ENCODE assay signal across 1 cellular context in genomic region chr21:29670228-29670627, GRCh38.
TF ChIP-seq lines count a peak whose summit lies in the region.

No MANE protein-coding gene starts in this region.

TF ChIP-seq in K562, 482 proteins besides CTCF, POLR2A, EP300 and RAD21 (continues in another document):
- no peak for TF ChIP-seq ZNF12 (CRISPR knock-in tag; IDR thresholded peaks at IDR 0.05)
- TF ChIP-seq NCOA4 (IDR thresholded peaks at IDR 0.05; ENCODE audit: partially characterized antibody), result no peak
- TF ChIP-seq THRA (IDR thresholded peaks at IDR 0.05), result no peak
- no peak for TF ChIP-seq CBX3 (IDR thresholded peaks at IDR 0.05; ENCODE audit: borderline replicate concordance in 1 of 2, low read length in 2 of 2)
- no peak for TF ChIP-seq RB1 (IDR thresholded peaks at IDR 0.05; ENCODE audit: low read depth)
- no peak for TF ChIP-seq MGA (IDR thresholded peaks at IDR 0.05)
- TF ChIP-seq MXD1 (CRISPR knock-in tag; IDR thresholded peaks at IDR 0.05; ENCODE audit: borderline replicate concordance, poor library complexity, severe bottlenecking), result no peak
- TF ChIP-seq TCFL5 (CRISPR knock-in tag; conservative IDR thresholded peaks at IDR 0.05), result no peak
- TF ChIP-seq TAF15 (IDR thresholded peaks at IDR 0.05; ENCODE audit: low read depth, low read length), result no peak
- no peak for TF ChIP-seq DEAF1 (CRISPR knock-in tag; IDR thresholded peaks at IDR 0.05)
- TF ChIP-seq FOXA1 (IDR thresholded peaks at IDR 0.05; ENCODE audit: borderline replicate concordance), result no peak
- TF ChIP-seq CHD2 (IDR thresholded peaks at IDR 0.05; ENCODE audit: low read depth, low read length), result no peak
- peak; percentile 69 for TF ChIP-seq ATF3 (IDR thresholded peaks at IDR 0.05)
- TF ChIP-seq ATF3 (CRISPR knock-in tag; conservative IDR thresholded peaks at IDR 0.05), result no peak
- TF ChIP-seq NR0B1 (IDR thresholded peaks at IDR 0.05; ENCODE audit: partially characterized antibody), result no peak
- no peak for TF ChIP-seq PTTG1 (tag; IDR thresholded peaks at IDR 0.05; ENCODE audit: low read depth)
- TF ChIP-seq JUND (IDR thresholded peaks at IDR 0.05; ENCODE audit: borderline replicate concordance, low read depth, low read length), result 0 out of 2 replicates have a peak, but pooled peaks have one; percentile 12
- TF ChIP-seq JUND (tag; IDR thresholded peaks at IDR 0.05; ENCODE audit: borderline replicate concordance, low read depth, low read length), result 0 out of 3 replicates have a peak, but pooled peaks have one; percentile 28
- peak; percentile 61; the same call in 1 of the 2 replicates for TF ChIP-seq ZNF589 (CRISPR knock-in tag; IDR thresholded peaks at IDR 0.05; ENCODE audit: low read depth)
- TF ChIP-seq PHB2 (IDR thresholded peaks at IDR 0.05; ENCODE audit: low read depth), result no peak
- TF ChIP-seq GABPB1 (CRISPR knock-in tag; IDR thresholded peaks at IDR 0.05), result no peak
- TF ChIP-seq ZNF121 (CRISPR knock-in tag; conservative IDR thresholded peaks at IDR 0.05), result no peak
- no peak for TF ChIP-seq CTBP1 (IDR thresholded peaks at IDR 0.05; ENCODE audit: borderline replicate concordance)
- TF ChIP-seq BRF1 (IDR thresholded peaks at IDR 0.05; ENCODE audit: borderline replicate concordance, extremely low read depth, insufficient read length), result no peak
- TF ChIP-seq CEBPG (CRISPR knock-in tag; IDR thresholded peaks at IDR 0.05), result no peak; the same call in 1 of the 2 replicates
- peak; percentile 52 to 67; a peak in 3 of 4 replicates for TF ChIP-seq CEBPG (tag; conservative IDR thresholded peaks at IDR 0.05 in 1 of 2, IDR thresholded peaks at IDR 0.05 in 1 of 2)
- TF ChIP-seq RBM17 (IDR thresholded peaks at IDR 0.05; ENCODE audit: borderline replicate concordance, low read depth, low read length), result no peak
- TF ChIP-seq ZNF395 (CRISPR knock-in tag; IDR thresholded peaks at IDR 0.05), result no peak
- peak in 1 of 2 experiments; percentile 42; a peak in 1 of 4 replicates for TF ChIP-seq FOXA3 (CRISPR knock-in tag; conservative IDR thresholded peaks at IDR 0.05 in 1 of 2, IDR thresholded peaks at IDR 0.05 in 1 of 2)
- peak in 1 of 2 experiments; percentile 20 for TF ChIP-seq AFF1 (IDR thresholded peaks at IDR 0.05; ENCODE audit: low read depth in 1 of 2, partially characterized antibody in 2 of 2)
- no peak for TF ChIP-seq PCBP2 (IDR thresholded peaks at IDR 0.05; ENCODE audit: low read depth, low read length, poor library complexity, severe bottlenecking)
